In genomic region chr9:6870149-6870548, GRCh38 we compare ENCODE assay signal across 16 cellular contexts.
"Had no signal": no experiment of that assay in that cellular context is flagged by ENCODE, and none has a peak within 500 bp of the region (broad histone marks: within the 10 kb centered on the region; RNA-seq: fewer than 3 reads in every experiment).

No MANE protein-coding gene starts in this region.

- H3K36me3 ChIP-seq: brain microvascular endothelial cell, thoracic aorta, upper lobe of right lung had no signal

- H3K4me1 ChIP-seq: upper lobe of right lung had no signal

- H3K4me3 ChIP-seq: skin epidermis, thoracic aorta, upper lobe of right lung had no signal

- H3K4me1 Mint-ChIP-seq: nephron had no signal

- DNase-seq: activated CD4-positive, alpha-beta T cell treated with anti-CD3 and anti-CD28 coated beads, Interleukin-2, amount 50 U/mL, for 1 hour; activated effector memory CD4-positive, alpha-beta T cell treated with Interleukin-2 at 50 U/mL for 16 hours; activated naive CD4-positive, alpha-beta T cell treated with anti-CD3 and anti-CD28 coated beads, Interleukin-2, amount 50 U/mL, for 16 hours; brain microvascular endothelial cell; dermis blood vessel endothelial cell; erythroblast; mammary epithelial cell; stimulated activated CD4-positive, alpha-beta T cell treated with anti-CD3 and anti-CD28 coated beads, Interleukin-4, amount 100 ng/mL, for 24 hours; T-helper 1 cell; T1000; upper lobe of right lung had no signal

- H3K27ac Mint-ChIP-seq: nephron had no signal

- H3K4me3 Mint-ChIP-seq: nephron had no signal

- H3K9me3 ChIP-seq: SK-N-SH, thoracic aorta, upper lobe of right lung had no signal

- ATAC-seq: activated CD4-positive, CD25-positive, alpha-beta regulatory T cell treated with anti-CD3 and anti-CD28 coated beads, Interleukin-2, amount 50 U/mL, for 24 hours; upper lobe of right lung had no signal
